ENCODE assay signal across 1 cellular context in genomic region chr7:156459067-156459466, GRCh38.
TF ChIP-seq lines count a peak whose summit lies in the region.

No MANE protein-coding gene starts in this region.

TF ChIP-seq in H1, 55 proteins besides CTCF, POLR2A, EP300 and RAD21 (continued from another document):
- TF ChIP-seq ATF3 (IDR thresholded peaks at IDR 0.05; ENCODE audit: insufficient read depth, low read depth, low read length) (no peak), POU5F1 (IDR thresholded peaks at IDR 0.05; ENCODE audit: low read depth, low read length) (no peak), NRF1 (IDR thresholded peaks at IDR 0.05; ENCODE audit: low read depth, low read length) (no peak), SP4 (IDR thresholded peaks at IDR 0.05; ENCODE audit: low read length) (no peak), CHD7 (IDR thresholded peaks at IDR 0.05; ENCODE audit: insufficient replicate concordance, low read length) (no peak), CREB1 (IDR thresholded peaks at IDR 0.05) (no peak)
